Comparison of ENCODE assay signal across 15 cellular contexts in the genomic region with DNA sequence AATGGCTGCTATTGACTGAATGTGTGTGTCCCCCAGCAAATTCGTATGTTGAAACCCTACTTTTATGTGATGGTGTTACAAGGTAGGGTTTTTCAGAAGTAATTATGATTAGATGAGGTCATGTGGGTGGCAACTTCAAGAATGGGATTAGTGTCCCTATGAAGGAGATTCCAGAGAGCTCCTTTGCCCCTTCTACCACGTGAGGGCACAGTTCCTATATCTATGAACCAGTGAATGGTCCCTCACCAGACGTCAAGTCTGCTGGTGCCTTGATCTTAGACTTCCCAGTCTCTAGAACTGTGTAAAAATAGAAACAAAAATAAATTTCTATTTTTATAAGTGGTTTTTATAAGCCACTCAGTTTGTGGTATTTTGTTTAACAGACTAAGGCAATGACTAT.
DNase-seq lines count a peak whose midpoint lies in the region; ATAC-seq and TF ChIP-seq lines count a peak whose summit lies in the region.
"Had no signal": no experiment of that assay in that cellular context is flagged by ENCODE, and none has a peak within 500 bp of the region (broad histone marks: within the 10 kb centered on the region; RNA-seq: fewer than 3 reads in every experiment).

No MANE protein-coding gene starts in this region.

- no peak overlapping the region for H3K27ac Mint-ChIP-seq in GM23338
- H3K27ac Mint-ChIP-seq: activated CD4-positive, alpha-beta T cell treated with anti-CD3 and anti-CD28 coated beads for 36 hours; CD14-positive monocyte; natural killer cell treated with Interleukin-12 subunit alpha and Interleukin-12 subunit beta and Interleukin-15 and Interleukin-18, amount 100 ng/mL, for 72 hours; T-helper 17 cell had no signal

- no peaks in the 10 kb centered on the region; the same call in 2 of the 3 replicates for H3K9me3 Mint-ChIP-seq in GM23338
- H3K9me3 Mint-ChIP-seq: natural killer cell treated with Interleukin-12 subunit alpha and Interleukin-12 subunit beta and Interleukin-15 and Interleukin-18, amount 100 ng/mL, for 72 hours had no signal

- no peaks in the 10 kb centered on the region for H3K9me3 ChIP-seq in RWPE2 (ENCODE audit: severe bottlenecking)
- H3K9me3 ChIP-seq in PC-9 (ENCODE audit: insufficient read depth, low read depth): no peaks in the 10 kb centered on the region
- H3K9me3 ChIP-seq in right atrium auricular region: no peaks in the 10 kb centered on the region
- H3K9me3 ChIP-seq: psoas muscle had no signal

- H3F3A ChIP-seq in GM23338 (replicated peaks; ENCODE audit: low read depth): no peaks in the 10 kb centered on the region
- H3F3A ChIP-seq in PC-9 (ENCODE audit: insufficient read depth, low read depth): no peaks in the 10 kb centered on the region

- H3K4me1 ChIP-seq in GM23338 (ENCODE audit: insufficient read depth) (no peaks in the 10 kb centered on the region), RWPE2 (ENCODE audit: insufficient read depth, poor library complexity, severe bottlenecking) (no peaks in the 10 kb centered on the region), PC-9 (replicated peaks; ENCODE audit: insufficient read depth) (no peaks in the 10 kb centered on the region), right atrium auricular region (no peaks in the 10 kb centered on the region)
- H3K4me1 ChIP-seq: psoas muscle had no signal

- H2AFZ ChIP-seq in GM23338 (no peak overlapping the region), PC-9 (no peak overlapping the region)

- POLR2A ChIA-PET in PC-9 (lab: Charles Lee; ENCODE audit: unreplicated experiment): no interaction called here

- H3K27me3 ChIP-seq in GM23338 (ENCODE audit: insufficient read depth): no peaks in the 10 kb centered on the region
- no peaks in the 10 kb centered on the region for H3K27me3 ChIP-seq in RWPE2 (ENCODE audit: insufficient read depth, poor library complexity, severe bottlenecking)
- H3K27me3 ChIP-seq in PC-9 (ENCODE audit: insufficient read depth, low read depth): no peaks in the 10 kb centered on the region
- H3K27me3 ChIP-seq in right atrium auricular region: no peaks in the 10 kb centered on the region

- H3K36me3 Mint-ChIP-seq in GM23338 (ENCODE audit: low read depth): no peaks in the 10 kb centered on the region
- H3K36me3 Mint-ChIP-seq: CD14-positive monocyte; natural killer cell treated with Interleukin-12 subunit alpha and Interleukin-12 subunit beta and Interleukin-15 and Interleukin-18, amount 100 ng/mL, for 72 hours had no signal

- H3K27ac ChIP-seq in GM23338 (ENCODE audit: low read depth) (no peak overlapping the region), RWPE2 (ENCODE audit: poor library complexity, severe bottlenecking) (no peak overlapping the region), PC-9 (no peak overlapping the region), right atrium auricular region (no peak overlapping the region)
- H3K27ac ChIP-seq: psoas muscle had no signal

- H3K4me2 ChIP-seq in GM23338 (no peak overlapping the region), PC-9 (no peak overlapping the region)

- ATAC-seq in GM23338 (peak; percentile 61), RWPE2 (ENCODE audit: low read depth) (0 out of 3 replicates have a peak, but pooled peaks have one; percentile 49)
- ATAC-seq: activated CD4-positive, alpha-beta T cell treated with anti-CD3 and anti-CD28 coated beads for 36 hours; natural killer cell treated with Interleukin-12 subunit alpha and Interleukin-12 subunit beta and Interleukin-15 and Interleukin-18, amount 100 ng/mL, for 72 hours; psoas muscle; T-helper 17 cell had no signal

- no peaks in the 10 kb centered on the region for H4K20me1 ChIP-seq in GM23338 (replicated peaks; ENCODE audit: insufficient read depth)
- no peaks in the 10 kb centered on the region for H4K20me1 ChIP-seq in PC-9 (ENCODE audit: insufficient read depth)

- no peaks in the 10 kb centered on the region for H3K27me3 Mint-ChIP-seq in GM23338 (ENCODE audit: insufficient read depth, low read depth, poor library complexity)
- H3K27me3 Mint-ChIP-seq: activated CD4-positive, alpha-beta T cell treated with anti-CD3 and anti-CD28 coated beads for 36 hours; natural killer cell treated with Interleukin-12 subunit alpha and Interleukin-12 subunit beta and Interleukin-15 and Interleukin-18, amount 100 ng/mL, for 72 hours; T-helper 17 cell had no signal

- no peaks in the 10 kb centered on the region for H3K79me2 ChIP-seq in GM23338 (replicated peaks; ENCODE audit: insufficient read depth)
- no peaks in the 10 kb centered on the region for H3K79me2 ChIP-seq in PC-9 (ENCODE audit: low read depth)

- H3K36me3 ChIP-seq in GM23338 (ENCODE audit: insufficient read depth) (no peaks in the 10 kb centered on the region), RWPE2 (ENCODE audit: low read depth) (no peaks in the 10 kb centered on the region), PC-9 (ENCODE audit: low read depth) (no peaks in the 10 kb centered on the region), right atrium auricular region (no peaks in the 10 kb centered on the region)

- H3K4me3 ChIP-seq in GM23338: no peak overlapping the region
- no peak overlapping the region for H3K4me3 ChIP-seq in LNCaP clone FGC (ENCODE audit: low read depth, low read length)
- no peak overlapping the region for H3K4me3 ChIP-seq in RWPE2 (ENCODE audit: severe bottlenecking)
- H3K4me3 ChIP-seq in PC-9: no peak overlapping the region
- no peak overlapping the region for H3K4me3 ChIP-seq in right atrium auricular region
- H3K4me3 ChIP-seq: lung, psoas muscle had no signal

- CTCF ChIA-PET in PC-9 (lab: Charles Lee): no interaction called here

- TF ChIP-seq CTCF in GM23338 (conservative IDR thresholded peaks at IDR 0.05; ENCODE audit: low read depth in 2 of 2) (peak; percentile 44 to 69; a peak in 3 of 4 replicates), LNCaP clone FGC (IDR thresholded peaks at IDR 0.05; ENCODE audit: control insufficient read depth, extremely low read depth, insufficient read depth) (peak; percentile 58), RWPE2 (IDR thresholded peaks at IDR 0.05; ENCODE audit: poor library complexity, severe bottlenecking) (peak; percentile 37), PC-9 (conservative IDR thresholded peaks at IDR 0.05) (no peak), right atrium auricular region (IDR thresholded peaks at IDR 0.05) (no peak)

- H3K4me3 Mint-ChIP-seq in GM23338: no peak overlapping the region
- H3K4me3 Mint-ChIP-seq: activated CD4-positive, alpha-beta T cell treated with anti-CD3 and anti-CD28 coated beads for 36 hours; CD14-positive monocyte; natural killer cell treated with Interleukin-12 subunit alpha and Interleukin-12 subunit beta and Interleukin-15 and Interleukin-18, amount 100 ng/mL, for 72 hours; T-helper 17 cell had no signal

- peak; percentile 53 for DNase-seq in GM23338 (ENCODE audit: low spot score)
- peak; percentile 32 for DNase-seq in LNCaP clone FGC (ENCODE audit: low read depth)
- no peak for DNase-seq in RWPE2 (ENCODE audit: low spot score)
- peak; percentile 27 for DNase-seq in iPS-NIHi7 (ENCODE audit: extremely low spot score)
- no peak for DNase-seq in PC-9
- no peak for DNase-seq in SKM-1 (lab: John Stamatoyannopoulos, UW; ENCODE audit: unreplicated experiment)
- DNase-seq in right atrium auricular region (ENCODE audit: low spot score): no peak
- DNase-seq: activated CD4-positive, alpha-beta T cell treated with anti-CD3 and anti-CD28 coated beads for 36 hours; EL; psoas muscle; substantia nigra; T-helper 17 cell had no signal

- H3K9me2 ChIP-seq in GM23338 (ENCODE audit: insufficient read depth) (no peaks in the 10 kb centered on the region), PC-9 (ENCODE audit: insufficient read depth) (no peaks in the 10 kb centered on the region)

- BruUV-seq in PC-9 (replicated peaks; lab: Mats Ljungman, UMichigan): no TSS peak

- H3K4me1 Mint-ChIP-seq in GM23338: peaks cover 5% of the 10 kb centered on the region
- H3K4me1 Mint-ChIP-seq: activated CD4-positive, alpha-beta T cell treated with anti-CD3 and anti-CD28 coated beads for 36 hours; CD14-positive monocyte; T-helper 17 cell had no signal

- intact Hi-C loops in PC-9 (cut with micrococcal nuclease; ENCODE audit: unreplicated experiment): no loop called here

TF ChIP-seq in GM23338, 12 proteins besides CTCF, POLR2A, EP300 and RAD21 (continues in another document):
- no peak for TF ChIP-seq JUNB (IDR thresholded peaks at IDR 0.05; ENCODE audit: unreplicated experiment)
- TF ChIP-seq POLR2AphosphoS5 (IDR thresholded peaks at IDR 0.05; ENCODE audit: low read depth): no peak
- no peak for TF ChIP-seq ZNF331 (CRISPR knock-in tag; IDR thresholded peaks at IDR 0.05; ENCODE audit: low read depth)
- no peak for TF ChIP-seq CREB1 (CRISPR knock-in tag; IDR thresholded peaks at IDR 0.05; ENCODE audit: low read depth)
- TF ChIP-seq, protein P1, sequence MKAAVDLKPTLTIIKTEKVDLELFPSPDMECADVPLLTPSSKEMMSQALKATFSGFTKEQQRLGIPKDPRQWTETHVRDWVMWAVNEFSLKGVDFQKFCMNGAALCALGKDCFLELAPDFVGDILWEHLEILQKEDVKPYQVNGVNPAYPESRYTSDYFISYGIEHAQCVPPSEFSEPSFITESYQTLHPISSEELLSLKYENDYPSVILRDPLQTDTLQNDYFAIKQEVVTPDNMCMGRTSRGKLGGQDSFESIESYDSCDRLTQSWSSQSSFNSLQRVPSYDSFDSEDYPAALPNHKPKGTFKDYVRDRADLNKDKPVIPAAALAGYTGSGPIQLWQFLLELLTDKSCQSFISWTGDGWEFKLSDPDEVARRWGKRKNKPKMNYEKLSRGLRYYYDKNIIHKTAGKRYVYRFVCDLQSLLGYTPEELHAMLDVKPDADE (IDR thresholded peaks at IDR 0.05): no peak

Comparison
In these comparisons a context has a peak if more than half of its experiments do, and no peak if none do; other contexts are left out.
1. DNase-seq: peak in GM23338 (single experiment), LNCaP clone FGC (single experiment) and iPS-NIHi7 (single experiment); none in RWPE2 (single experiment), PC-9 (0 of 2), SKM-1 (single experiment) and right atrium auricular region (single experiment).
2. CTCF ChIP-seq: peak in GM23338 (2 of 2), LNCaP clone FGC (single experiment) and RWPE2 (single experiment); none in PC-9 (single experiment) and right atrium auricular region (0 of 2).